Comparison of ENCODE assay signal across 29 cellular contexts in the genomic region with DNA sequence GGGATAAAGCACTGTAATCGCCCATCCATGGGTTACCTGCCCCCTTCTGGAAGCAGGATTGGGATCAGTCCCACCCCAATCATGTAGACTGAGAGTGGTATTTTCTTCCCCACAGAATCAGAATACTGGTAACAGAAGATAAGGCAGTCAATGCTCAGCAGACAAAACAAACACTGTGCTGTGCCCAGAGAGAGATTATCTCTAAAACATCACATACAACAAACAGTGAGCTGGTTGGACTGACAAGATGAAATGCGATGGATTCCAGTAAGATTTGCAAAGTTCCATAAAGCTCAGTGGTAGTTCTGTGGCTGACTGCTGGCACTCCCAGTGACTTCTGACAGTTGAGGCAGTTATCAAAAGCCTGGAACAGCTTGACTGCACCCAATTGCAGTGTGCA.
"Had no signal": no experiment of that assay in that cellular context is flagged by ENCODE, and none has a peak within 500 bp of the region (broad histone marks: within the 10 kb centered on the region; RNA-seq: fewer than 3 reads in every experiment).

No MANE protein-coding gene starts in this region.

- ATAC-seq: activated CD4-positive, CD25-positive, alpha-beta regulatory T cell treated with anti-CD3 and anti-CD28 coated beads, Interleukin-2, amount 50 U/mL, for 24 hours; activated T-cell treated with anti-CD3 and anti-CD28 coated beads, Interleukin-2, amount 50 U/mL, for 72 hours; gastrocnemius medialis; heart left ventricle had no signal

- H3K27me3 ChIP-seq: brain microvascular endothelial cell, esophagus muscularis mucosa, gastrocnemius medialis, heart left ventricle had no signal

- H3K4me3 ChIP-seq: coronary artery, dorsolateral prefrontal cortex, esophagus muscularis mucosa, gastrocnemius medialis, heart left ventricle had no signal

- H3K36me3 ChIP-seq: brain microvascular endothelial cell, esophagus muscularis mucosa, gastrocnemius medialis, heart left ventricle, WERI-Rb-1 had no signal

- DNase-seq: activated B cell treated with CpG ODN at 0.5 μM for 24 hours; activated CD4-positive, alpha-beta memory T cell treated with anti-CD3 and anti-CD28 coated beads, Interleukin-2, amount 10 ng/mL, durations not matched to agents 7 days and 5 days; activated CD4-positive, alpha-beta T cell treated with anti-CD3 and anti-CD28 coated beads, Interleukin-2, amount 10 ng/mL, durations not matched to agents 7 days and 5 days; activated CD4-positive, alpha-beta T cell treated with anti-CD3 and anti-CD28 coated beads, Interleukin-2, amount 50 U/mL, for 4 hours; activated CD8-positive, alpha-beta memory T cell treated with anti-CD3 and anti-CD28 coated beads, Interleukin-2, amount 50 U/mL, for 48 hours; activated gamma-delta T cell; activated naive CD4-positive, alpha-beta T cell; activated naive CD4-positive, alpha-beta T cell treated with anti-CD3 and anti-CD28 coated beads, Interleukin-2, amount 10 ng/mL, durations not matched to agents 7 days and 5 days; activated T-cell treated with anti-CD3 and anti-CD28 coated beads for 4 hours; activated T-cell treated with anti-CD3 and anti-CD28 coated beads, Interleukin-2, amount 50 U/mL, for 24 hours; activated T-cell treated with anti-CD3 and anti-CD28 coated beads, Interleukin-2, amount 50 U/mL, for 72 hours; amniotic stem cell; anterior cingulate cortex; brain microvascular endothelial cell; dorsolateral prefrontal cortex; effector memory CD4-positive, alpha-beta T cell; erythroblast; gastrocnemius medialis; glutamatergic neuron; heart left ventricle; T-helper 2 cell; WERI-Rb-1 had no signal

- H3K9me3 Mint-ChIP-seq: activated B cell treated with CpG ODN at 0.5 μM for 24 hours; activated CD4-positive, alpha-beta memory T cell treated with anti-CD3 and anti-CD28 coated beads, Interleukin-2, amount 10 ng/mL, durations not matched to agents 7 days and 5 days; activated naive CD4-positive, alpha-beta T cell treated with anti-CD3 and anti-CD28 coated beads, Interleukin-2, amount 10 ng/mL, durations not matched to agents 7 days and 5 days; activated T-cell treated with anti-CD3 and anti-CD28 coated beads, Interleukin-2, amount 50 U/mL, for 24 hours; central memory CD8-positive, alpha-beta T cell; dendritic cell treated with granulocyte-macrophage colony-stimulating factor and Interleukin-4, amounts not matched to agents 40 ng/mL and 50 ng/mL, for 4 days had no signal

- H3K36me3 Mint-ChIP-seq: activated naive CD4-positive, alpha-beta T cell treated with anti-CD3 and anti-CD28 coated beads, Interleukin-2, amount 10 ng/mL, durations not matched to agents 7 days and 5 days; activated naive CD8-positive, alpha-beta T cell had no signal

- H3K4me3 Mint-ChIP-seq: activated B cell treated with CpG ODN at 0.5 μM for 24 hours; activated CD4-positive, alpha-beta memory T cell treated with anti-CD3 and anti-CD28 coated beads, Interleukin-2, amount 10 ng/mL, durations not matched to agents 7 days and 5 days; activated CD4-positive, alpha-beta T cell treated with anti-CD3 and anti-CD28 coated beads, Interleukin-2, amount 10 ng/mL, durations not matched to agents 7 days and 5 days; activated naive CD4-positive, alpha-beta T cell treated with anti-CD3 and anti-CD28 coated beads, Interleukin-2, amount 10 ng/mL, durations not matched to agents 7 days and 5 days; activated naive CD8-positive, alpha-beta T cell; activated T-cell treated with anti-CD3 and anti-CD28 coated beads, Interleukin-2, amount 50 U/mL, for 24 hours; activated T-cell treated with anti-CD3 and anti-CD28 coated beads, Interleukin-2, amount 50 U/mL, for 72 hours; central memory CD8-positive, alpha-beta T cell; dendritic cell treated with granulocyte-macrophage colony-stimulating factor and Interleukin-4, amounts not matched to agents 40 ng/mL and 50 ng/mL, for 4 days had no signal

- H3K27ac ChIP-seq: brain microvascular endothelial cell, coronary artery, dorsolateral prefrontal cortex, esophagus muscularis mucosa, foreskin keratinocyte, gastrocnemius medialis, heart left ventricle, WERI-Rb-1 had no signal

- H3K9me3 ChIP-seq: esophagus muscularis mucosa, gastrocnemius medialis, heart left ventricle had no signal

- H3K4me1 ChIP-seq: esophagus muscularis mucosa, foreskin keratinocyte, gastrocnemius medialis had no signal

- H3K27me3 Mint-ChIP-seq: activated B cell treated with CpG ODN at 0.5 μM for 24 hours; activated CD4-positive, alpha-beta memory T cell treated with anti-CD3 and anti-CD28 coated beads, Interleukin-2, amount 10 ng/mL, durations not matched to agents 7 days and 5 days had no signal

- H3K4me1 Mint-ChIP-seq: activated CD4-positive, alpha-beta memory T cell treated with anti-CD3 and anti-CD28 coated beads, Interleukin-2, amount 10 ng/mL, durations not matched to agents 7 days and 5 days; activated CD4-positive, alpha-beta T cell treated with anti-CD3 and anti-CD28 coated beads, Interleukin-2, amount 10 ng/mL, durations not matched to agents 7 days and 5 days; activated naive CD4-positive, alpha-beta T cell treated with anti-CD3 and anti-CD28 coated beads, Interleukin-2, amount 10 ng/mL, durations not matched to agents 7 days and 5 days; central memory CD8-positive, alpha-beta T cell had no signal

- H3K27ac Mint-ChIP-seq: activated B cell treated with CpG ODN at 0.5 μM for 24 hours; activated CD4-positive, alpha-beta memory T cell treated with anti-CD3 and anti-CD28 coated beads, Interleukin-2, amount 10 ng/mL, durations not matched to agents 7 days and 5 days; activated CD4-positive, alpha-beta T cell treated with anti-CD3 and anti-CD28 coated beads, Interleukin-2, amount 10 ng/mL, durations not matched to agents 7 days and 5 days; activated naive CD4-positive, alpha-beta T cell treated with anti-CD3 and anti-CD28 coated beads, Interleukin-2, amount 10 ng/mL, durations not matched to agents 7 days and 5 days; activated naive CD8-positive, alpha-beta T cell; activated T-cell treated with anti-CD3 and anti-CD28 coated beads, Interleukin-2, amount 50 U/mL, for 24 hours; activated T-cell treated with anti-CD3 and anti-CD28 coated beads, Interleukin-2, amount 50 U/mL, for 72 hours; dendritic cell treated with granulocyte-macrophage colony-stimulating factor and Interleukin-4, amounts not matched to agents 40 ng/mL and 50 ng/mL, for 4 days had no signal
